In genomic region chr18:43393174-43393573, GRCh38 we compare ENCODE assay signal across 24 cellular contexts.
DNase-seq lines count a peak whose midpoint lies in the region; ATAC-seq and TF ChIP-seq lines count a peak whose summit lies in the region.
"Had no signal": no experiment of that assay in that cellular context is flagged by ENCODE, and none has a peak within 500 bp of the region (broad histone marks: within the 10 kb centered on the region; RNA-seq: fewer than 3 reads in every experiment).

No MANE protein-coding gene starts in this region.

- H3K4me3 ChIP-seq in astrocyte of the spinal cord (ENCODE audit: low read depth, low read length): no peak overlapping the region
- no peak overlapping the region for H3K4me3 ChIP-seq in Caco-2 (ENCODE audit: low read depth, low read length)
- H3K4me3 ChIP-seq: colonic mucosa, MG63, smooth muscle cell had no signal

- H3K9me3 Mint-ChIP-seq in nephron: no peaks in the 10 kb centered on the region
- H3K9me3 Mint-ChIP-seq in T-cell: peaks cover 0 to 12% (median 0%) of the 10 kb centered on the region in 3 donors
- no peaks in the 10 kb centered on the region for H3K9me3 Mint-ChIP-seq in Caco-2 (ENCODE audit: unreplicated experiment)

- H3K36me3 ChIP-seq in Caco-2 (ENCODE audit: control insufficient read depth, insufficient read depth, low read length): no peaks in the 10 kb centered on the region
- H3K36me3 ChIP-seq: colonic mucosa, MG63, neutrophil had no signal

- in situ Hi-C loops in astrocyte of the spinal cord (cut with HindIII; ENCODE audit: low sequenced_read_pairs): no loop called here

- H3K4me1 Mint-ChIP-seq in nephron: peaks cover 28% of the 10 kb centered on the region
- H3K4me1 Mint-ChIP-seq in T-cell: no peaks in the 10 kb centered on the region
- no peaks in the 10 kb centered on the region for H3K4me1 Mint-ChIP-seq in Caco-2 (ENCODE audit: low read depth, unreplicated experiment)
- H3K4me1 Mint-ChIP-seq: memory B cell had no signal

- no peaks in the 10 kb centered on the region for H3K27me3 ChIP-seq in Caco-2 (replicated peaks; ENCODE audit: control insufficient read depth, insufficient read depth, low read length)
- H3K27me3 ChIP-seq: colonic mucosa, MG63, neutrophil had no signal

- H3K9me3 ChIP-seq in Caco-2: no peaks in the 10 kb centered on the region
- H3K9me3 ChIP-seq: colonic mucosa, MG63, neutrophil had no signal

- CTCF ChIA-PET in T-cell (lab: Charles Lee): no interaction called here
- CTCF ChIA-PET in Caco-2 (lab: Charles Lee): no interaction called here

- H3K4me3 Mint-ChIP-seq in nephron (no peak overlapping the region), T-cell (no peak overlapping the region), Caco-2 (ENCODE audit: unreplicated experiment) (no peak overlapping the region)
- H3K4me3 Mint-ChIP-seq: activated CD8-positive, alpha-beta T cell treated with anti-CD3 and anti-CD28 coated beads for 36 hours; CD8-positive, alpha-beta T cell; HFFc6; memory B cell had no signal

- H3K4me1 ChIP-seq in Caco-2: no peaks in the 10 kb centered on the region
- H3K4me1 ChIP-seq: colonic mucosa had no signal

- TF ChIP-seq CTCF in astrocyte of the spinal cord (IDR thresholded peaks at IDR 0.05; ENCODE audit: low read depth, low read length) (no peak), nephron (IDR thresholded peaks at IDR 0.05; ENCODE audit: unreplicated experiment in 3 of 3) (no peak), Caco-2 (IDR thresholded peaks at IDR 0.05; ENCODE audit: insufficient read depth in 1 of 2, low read depth in 1 of 2, low read length in 1 of 2, severe bottlenecking in 1 of 2, unreplicated experiment in 1 of 2) (no peak)

- intact Hi-C loops in Caco-2 (cut with micrococcal nuclease; ENCODE audit: unreplicated experiment): no loop called here

- no peaks in the 10 kb centered on the region for H3K36me3 Mint-ChIP-seq in nephron (ENCODE audit: low read depth)
- H3K36me3 Mint-ChIP-seq in T-cell: no peaks in the 10 kb centered on the region
- H3K36me3 Mint-ChIP-seq in Caco-2 (ENCODE audit: insufficient read depth, unreplicated experiment): no peaks in the 10 kb centered on the region
- H3K36me3 Mint-ChIP-seq: CD8-positive, alpha-beta T cell; memory B cell had no signal

- no TSS peak for BruUV-seq in Caco-2 (replicated peaks; lab: Mats Ljungman, UMichigan)

- H3K27me3 Mint-ChIP-seq in nephron (ENCODE audit: low read depth) (no peaks in the 10 kb centered on the region), T-cell (no peaks in the 10 kb centered on the region), Caco-2 (ENCODE audit: insufficient read depth, unreplicated experiment) (no peaks in the 10 kb centered on the region)
- H3K27me3 Mint-ChIP-seq: activated CD8-positive, alpha-beta T cell treated with anti-CD3 and anti-CD28 coated beads for 36 hours; memory B cell had no signal

- POLR2A ChIA-PET in T-cell (lab: Charles Lee) (no interaction called here), Caco-2 (lab: Charles Lee) (no interaction called here)

- H3K27ac Mint-ChIP-seq in nephron: peak overlapping the region in 2 of 3 experiments; percentile 1 to 21
- H3K27ac Mint-ChIP-seq in T-cell: no peak overlapping the region
- no peak overlapping the region for H3K27ac Mint-ChIP-seq in Caco-2 (ENCODE audit: unreplicated experiment)
- H3K27ac Mint-ChIP-seq: activated CD8-positive, alpha-beta T cell treated with anti-CD3 and anti-CD28 coated beads for 36 hours; CD8-positive, alpha-beta T cell; HFFc6; memory B cell had no signal

- no peak for ATAC-seq in T-cell (replicated peaks in 1 of 4)
- no peak for ATAC-seq in HG03378 (IDR thresholded peaks at IDR 0.05; ENCODE audit: unreplicated experiment)
- ATAC-seq: activated CD8-positive, alpha-beta T cell treated with anti-CD3 and anti-CD28 coated beads for 36 hours; CD8-positive, alpha-beta T cell had no signal

- DNase-seq in DMS 273 treated with DMSO at 0.1 percent for 48 hours (lab: John Stamatoyannopoulos, UW): peak; percentile 3
- peak; percentile 2 for DNase-seq in NCI-H226
- DNase-seq in astrocyte of the spinal cord (ENCODE audit: low read depth, low spot score): peak; percentile 42
- DNase-seq in T-cell: no peak
- DNase-seq in Caco-2: no peak
- DNase-seq: activated CD8-positive, alpha-beta T cell treated with anti-CD3 and anti-CD28 coated beads for 36 hours; activated effector memory CD4-positive, alpha-beta T cell treated with Interleukin-2 at 50 U/mL for 16 hours; activated T-cell treated with anti-CD3 and anti-CD28 coated beads for 4 hours; CD8-positive, alpha-beta T cell; colonic mucosa; effector memory CD4-positive, alpha-beta T cell; erythroblast; HFFc6; MG63; NCI-H1436; NCI-H748 treated with DMSO at 0.1 percent for 48 hours; stimulated activated CD4-positive, alpha-beta T cell treated with anti-CD3 and anti-CD28 coated beads, Interleukin-2, amount 100 ng/mL, for 24 hours; SW 1271; trophoblast cell had no signal

Comparison
In these comparisons a context has a peak if more than half of its experiments do, and no peak if none do; other contexts are left out.
1. DNase-seq: peak in DMS 273 treated with DMSO at 0.1 percent for 48 hours (single experiment), NCI-H226 (single experiment) and astrocyte of the spinal cord (single experiment); none in T-cell (0 of 34) and Caco-2 (0 of 2).
2. H3K27ac Mint-ChIP-seq: peak in nephron (2 of 3); none in T-cell (0 of 2) and Caco-2 (single experiment).